Comparison of ENCODE assay signal across 33 cellular contexts in the genomic region with DNA sequence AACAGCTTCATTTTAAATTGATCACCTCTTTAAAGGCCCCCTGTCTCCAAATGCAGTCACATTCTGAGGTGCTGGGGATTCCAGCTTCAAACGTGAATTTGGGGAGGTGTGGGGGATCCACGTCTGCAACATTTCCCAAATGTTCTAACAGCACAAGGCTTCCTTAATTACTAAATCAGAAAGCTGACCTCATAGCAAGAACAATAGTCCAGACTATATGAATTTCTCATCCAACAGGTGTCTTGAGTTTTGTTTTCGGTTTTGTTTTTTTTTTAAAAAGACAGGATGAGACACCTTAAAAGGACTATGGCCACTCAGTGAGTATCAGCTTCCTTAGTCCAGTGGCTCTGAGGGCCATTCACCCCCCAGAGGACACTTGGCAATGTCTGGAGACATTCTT. TPM values are rescaled to one million over a fixed set of nuclear protein-coding genes. Genes with fewer than 3 reads are reported as not detected.
A peak's percentile ranks its signal among the peaks of the same experiment; 100 is the strongest.
DNase-seq lines count a peak whose midpoint lies in the region; ATAC-seq, FAIRE-seq and TF ChIP-seq lines count a peak whose summit lies in the region.
"Had no signal": no experiment of that assay in that cellular context is flagged by ENCODE, and none has a peak within 500 bp of the region (broad histone marks: within the 10 kb centered on the region; RNA-seq: fewer than 3 reads in every experiment).

No MANE protein-coding gene starts in this region.

- H3K9me3 ChIP-seq in GM12878 (replicated peaks; ENCODE audit: control insufficient read depth, insufficient read depth, low read length) (no peaks in the 10 kb centered on the region), stomach smooth muscle (ENCODE audit: control insufficient read depth in 2 of 2, low read length in 2 of 2) (no peaks in the 10 kb centered on the region), Peyer's patch (no peaks in the 10 kb centered on the region)
- H3K9me3 ChIP-seq: ascending aorta, BLaER1, esophagus muscularis mucosa, right lobe of liver, thoracic aorta had no signal

- SMC1A ChIA-PET in GM12878 (lab: Charles Lee; ENCODE audit: uncharacterized antibody, unreplicated experiment): interaction anchor here (0.6 kb wide), 1 partner anchor 36 kb away, joined by 3 read pairs; no protein-coding TSS in a partner anchor

- H3K4me1 ChIP-seq in GM12878 (ENCODE audit: control insufficient read depth, insufficient read depth, low read length) (no peaks in the 10 kb centered on the region), stomach smooth muscle (ENCODE audit: control insufficient read depth, insufficient read depth, low read length) (peaks cover 24% of the 10 kb centered on the region), Peyer's patch (peaks cover 0 to 20% (median 0%) of the 10 kb centered on the region in 4 donors)

- TF ChIP-seq CTCF in GM13976 (IDR thresholded peaks at IDR 0.05; ENCODE audit: borderline replicate concordance, control extremely low read depth, extremely low read depth, insufficient read depth, missing control alignments) (no peak), GM12878 (IDR thresholded peaks at IDR 0.05 in 2 of 3, conservative IDR thresholded peaks at IDR 0.05 in 1 of 3; ENCODE audit: control insufficient read depth in 2 of 3, extremely low read depth in 1 of 3, insufficient read depth in 1 of 3, low read depth in 3 of 3, low read length in 3 of 3) (no peak), Peyer's patch (IDR thresholded peaks at IDR 0.05) (no peak), D721Med (IDR thresholded peaks at IDR 0.05; ENCODE audit: insufficient read depth, missing control alignments) (no peak)

- no TSS peak for BruUV-seq in GM12878 (replicated peaks; lab: Mats Ljungman, UMichigan)

- H3K4me2 ChIP-seq in GM12878 (ENCODE audit: control insufficient read depth, insufficient read depth): peak overlapping the region; percentile 17; the same call in 1 of the 2 replicates
- H3K4me2 ChIP-seq: BLaER1 had no signal

- FAIRE-seq in GM12878 (lab: Jason Lieb, UNC) (peak; percentile 76), D721Med (lab: Jason Lieb, UNC) (no peak)

- DNase-seq in GM13976 (ENCODE audit: low spot score) (peak; percentile 47), GM12878 (ENCODE audit: low read depth, low spot score) (no peak), cerebellar nuclear complex (lab: John Stamatoyannopoulos, UW) (no peak), Ammon's horn (ENCODE audit: low spot score) (no peak), Peyer's patch (no peak), D721Med (ENCODE audit: insufficient read length, low spot score) (no peak)
- DNase-seq: ACHN; activated CD4-positive, alpha-beta T cell treated with anti-CD3 and anti-CD28 coated beads for 4 hours; activated CD8-positive, alpha-beta memory T cell treated with anti-CD3 and anti-CD28 coated beads for 24 hours; activated effector memory CD4-positive, alpha-beta T cell treated with Interleukin-2 at 50 U/mL for 16 hours; activated naive CD8-positive, alpha-beta T cell treated with anti-CD3 and anti-CD28 coated beads for 36 hours; COR-L47; DMS79 treated with DMSO at 0.1 percent for 48 hours; foreskin keratinocyte; GF-D8; mesenchymal stem cell; NCI-H1092; NCI-H1694 treated with DMSO at 0.1 percent for 48 hours; OCI-M1; right lobe of liver; stimulated activated CD4-positive, alpha-beta T cell treated with anti-CD3 and anti-CD28 coated beads, Interleukin-12 subunit alpha, Interleukin-12 subunit beta, amount 100 ng/mL, for 4 hours; stimulated activated CD4-positive, alpha-beta T cell treated with anti-CD3 and anti-CD28 coated beads, Interleukin-4, amount 100 ng/mL, for 1 hour had no signal

- POLR2A ChIA-PET in GM12878 (lab: Charles Lee): no interaction called here

- TF ChIP-seq EP300 in GM12878 (IDR thresholded peaks at IDR 0.05; ENCODE audit: borderline replicate concordance in 1 of 2, control insufficient read depth in 1 of 2, low read depth in 2 of 2, low read length in 2 of 2): no peak

- intact Hi-C loops in GM12878 (cut with micrococcal nuclease; ENCODE audit: unreplicated experiment): no loop called here

- no peak for TF ChIP-seq RAD21 in GM12878 (IDR thresholded peaks at IDR 0.05; ENCODE audit: insufficient read depth, low read depth, low read length)

- no peaks in the 10 kb centered on the region for H3K27me3 ChIP-seq in GM12878 (replicated peaks in 1 of 2; ENCODE audit: control insufficient read depth in 2 of 2, insufficient read depth in 2 of 2, low read length in 1 of 2)
- H3K27me3 ChIP-seq in stomach smooth muscle (ENCODE audit: control insufficient read depth in 1 of 2, insufficient read depth in 2 of 2, low read length in 2 of 2): no peaks in the 10 kb centered on the region
- no peaks in the 10 kb centered on the region for H3K27me3 ChIP-seq in Peyer's patch
- H3K27me3 ChIP-seq: ascending aorta, BLaER1, cardiac muscle cell, esophagus muscularis mucosa, foreskin keratinocyte, right lobe of liver had no signal

- H4K20me1 ChIP-seq in GM12878 (ENCODE audit: control insufficient read depth, insufficient read depth): no peaks in the 10 kb centered on the region
- H4K20me1 ChIP-seq: BLaER1 had no signal

- in situ Hi-C loops in GM13976 (cut with MboI; ENCODE audit: low sequenced_read_pairs, unreplicated experiment): no loop called here
- in situ Hi-C loops in GM12878 (cut with MboI): no loop called here

- H3K4me3 ChIP-seq in GM12878 (no peak overlapping the region), stomach smooth muscle (ENCODE audit: low read length in 2 of 2) (no peak overlapping the region), Peyer's patch (no peak overlapping the region)
- H3K4me3 ChIP-seq: ascending aorta, BLaER1, cardiac muscle cell, esophagus muscularis mucosa, right lobe of liver, thoracic aorta had no signal

- no peak overlapping the region for H3K27ac ChIP-seq in GM12878 (ENCODE audit: control insufficient read depth, insufficient read depth)
- H3K27ac ChIP-seq in stomach smooth muscle (ENCODE audit: low read length): peak overlapping the region; percentile 18
- H3K27ac ChIP-seq in Peyer's patch: peak overlapping the region in 1 of 4 donors; percentile 69
- H3K27ac ChIP-seq: ascending aorta, BLaER1, cardiac muscle cell, foreskin keratinocyte, right lobe of liver, thoracic aorta had no signal

- CTCF ChIA-PET in GM12878 (lab: Yijun Ruan, JAX): interaction anchor here (0.8 kb wide), 1 partner anchor 268 kb away, joined by 3 read pairs; no protein-coding TSS in a partner anchor

- H3K36me3 ChIP-seq in GM12878 (ENCODE audit: control insufficient read depth in 2 of 2, insufficient read depth in 2 of 2, low read length in 1 of 2): no peaks in the 10 kb centered on the region
- no peaks in the 10 kb centered on the region for H3K36me3 ChIP-seq in stomach smooth muscle (ENCODE audit: control insufficient read depth in 2 of 2, insufficient read depth in 2 of 2, low read length in 2 of 2)
- no peaks in the 10 kb centered on the region for H3K36me3 ChIP-seq in Peyer's patch
- H3K36me3 ChIP-seq: ascending aorta, BLaER1, cardiac muscle cell, esophagus muscularis mucosa, right lobe of liver, thoracic aorta had no signal

- H3K9ac ChIP-seq in GM12878 (ENCODE audit: control insufficient read depth, insufficient read depth, low read length): no peak overlapping the region
- H3K9ac ChIP-seq in stomach smooth muscle (ENCODE audit: low read length in 2 of 2): no peak overlapping the region
- H3K9ac ChIP-seq: BLaER1 had no signal

- RAD21 ChIA-PET in GM12878 (lab: Charles Lee; ENCODE audit: unreplicated experiment): no interaction called here

- ATAC-seq in HG02885 (IDR thresholded peaks at IDR 0.05; ENCODE audit: poor library complexity, unreplicated experiment) (peak; percentile 56), GM12878 (peak; percentile 86)
- ATAC-seq: foreskin keratinocyte; right lobe of liver; SK-N-SH treated with all-trans-retinoic acid at 6 μM for 48 hours; stimulated activated memory B cell treated with anti-CD40 and anti-IgM and Interleukin-4, amounts not matched to agents 10 μg/mL and 1 μg/mL and 100 μg/mL, for 72 hours had no signal

- TF ChIP-seq POLR2A in GM12878 (IDR thresholded peaks at IDR 0.05; ENCODE audit: low read depth, low read length): no peak
- no peak for TF ChIP-seq POLR2A in Peyer's patch (IDR thresholded peaks at IDR 0.05)

- H3K79me2 ChIP-seq in GM12878 (ENCODE audit: control insufficient read depth, insufficient read depth, low read length): no peaks in the 10 kb centered on the region

- H2AFZ ChIP-seq in GM12878 (ENCODE audit: control insufficient read depth, low read depth, low read length): no peak overlapping the region

- 2% methylated on average over 3 of the region's 3 CpGs for WGBS in GM12878 (ENCODE audit: insufficient coverage, insufficient replicate concordance, low lambda C conversion rate, missing lambda C conversion rate)

RNA-seq across cellular contexts. Expression of a gene that starts 11.5 kb away (rescaled TPM):
- total RNA-seq in GM12878 (2013; cell fraction: nucleolus; rRNA removed): 0.07 and 0.13 TPM in 2 replicates
- 0.11 TPM in 2 replicates for total RNA-seq in GM12878 (2014; rRNA removed)
- 0.04 and 0.14 TPM in 2 replicates for total RNA-seq in GM12878 (2014; rRNA removed; fragmentation: Illumina TruSeq; extraction: Trizol)
- total RNA-seq in GM12878 (2021): 0.31 and 0.37 TPM in 2 replicates
- 0.14 TPM for polyA plus RNA-seq in GM12878 (2011; ENCODE audit: low read depth)
- 0.81 and 0.98 TPM in 2 replicates for polyA plus RNA-seq in GM12878 (2011; rRNA removed)
- polyA plus RNA-seq in GM12878 (2011; cell fraction: cytosol; rRNA removed): 0.64 and 0.75 TPM in 2 replicates
- 0.59 and 1.1 TPM in 2 replicates for polyA plus RNA-seq in GM12878 (2011; cell fraction: nucleus; rRNA removed)
- polyA plus RNA-seq in GM12878 (2012): 0.24 and 0.41 TPM in 2 replicates
- 0.10 and 0.16 TPM in 2 replicates for polyA plus RNA-seq in GM12878 (2014; fragmentation: Illumina TruSeq; extraction: Trizol)
- polyA plus RNA-seq in GM12878 (2014; fragmentation: Nextera tagmentation; extraction: Ambion mirVana): under 1 TPM; 0.03 to 0.04 TPM
- 0.10 and 0.13 TPM in 2 replicates for polyA plus RNA-seq in GM12878 (2014; rRNA removed)
- under 1 TPM; 0.15 to 0.16 TPM for polyA plus RNA-seq in GM12878 (2016; fragmentation: Nextera tagmentation; extraction: Ambion mirVana)
- 1.1 and 2.3 TPM in 2 replicates for polyA minus RNA-seq in GM12878 (2011; rRNA and poly(A)+ RNA removed)
- 0.52 and 0.80 TPM in 2 replicates for polyA minus RNA-seq in GM12878 (2011; cell fraction: cytosol; rRNA and poly(A)+ RNA removed)
- polyA minus RNA-seq in GM12878 (2011; cell fraction: nucleus; rRNA and poly(A)+ RNA removed): 0.24 and 0.38 TPM in 2 replicates
- 10 to 100 TPM; 27.2 to 73.1 (median 48.7) TPM for total RNA-seq in Peyer's patch

RNA-seq across cellular contexts. Expression of a gene that starts 45.7 kb away (rescaled TPM):
- 0.25 and 0.49 TPM in 2 replicates for total RNA-seq in GM12878 (2013; cell fraction: nucleolus; rRNA removed)
- total RNA-seq in GM12878 (2014; rRNA removed) (0.22 TPM in 1 of 2 replicates, not detected in the other), GM12878 (2014; rRNA removed; fragmentation: Illumina TruSeq; extraction: Trizol) (not detected in 2 replicates), GM12878 (2021) (0.08 and 0.23 TPM in 2 replicates), Peyer's patch (10 to 100 TPM in 1 of 4 donors, 1 to 10 TPM in 1, not detected in 2; 1.7 to 13.2 TPM)
- polyA plus RNA-seq in GM12878 (2011; ENCODE audit: low read depth): not detected
- polyA plus RNA-seq in GM12878 (2011; rRNA removed) (0.97 and 1.1 TPM in 2 replicates), GM12878 (2014; fragmentation: Illumina TruSeq; extraction: Trizol) (not detected in 2 replicates), GM12878 (2014; fragmentation: Nextera tagmentation; extraction: Ambion mirVana) (not detected), GM12878 (2014; rRNA removed) (not detected in 2 replicates), GM12878 (2016; fragmentation: Nextera tagmentation; extraction: Ambion mirVana) (under 1 TPM in 1 of 2 experiments, not detected in 1; 0.08 TPM)
- 0.61 and 0.90 TPM in 2 replicates for polyA plus RNA-seq in GM12878 (2011; cell fraction: cytosol; rRNA removed)
- 3.1 and 3.3 TPM in 2 replicates for polyA plus RNA-seq in GM12878 (2011; cell fraction: nucleus; rRNA removed)
- 0.07 TPM in 1 of 2 replicates, not detected in the other for polyA plus RNA-seq in GM12878 (2012)
- polyA minus RNA-seq in GM12878 (2011; rRNA and poly(A)+ RNA removed): 0.37 and 0.77 TPM in 2 replicates
- 0.40 and 0.52 TPM in 2 replicates for polyA minus RNA-seq in GM12878 (2011; cell fraction: cytosol; rRNA and poly(A)+ RNA removed)
- 0.36 and 0.57 TPM in 2 replicates for polyA minus RNA-seq in GM12878 (2011; cell fraction: nucleus; rRNA and poly(A)+ RNA removed)
- total RNA-seq: ascending aorta, esophagus muscularis mucosa, H4, thoracic aorta had no signal
- polyA plus RNA-seq: IgD-negative memory B cell had no signal

Comparison
In these comparisons a context has a peak if more than half of its experiments do, and no peak if none do; other contexts are left out.
1. RNA of a gene that starts 11.5 kb away (total RNA-seq): 27.2 to 73.1 TPM in Peyer's patch; 0.04 to 0.37 TPM in GM12878; every median in the first group is over 10 times any median in the second.